In the genomic region with DNA sequence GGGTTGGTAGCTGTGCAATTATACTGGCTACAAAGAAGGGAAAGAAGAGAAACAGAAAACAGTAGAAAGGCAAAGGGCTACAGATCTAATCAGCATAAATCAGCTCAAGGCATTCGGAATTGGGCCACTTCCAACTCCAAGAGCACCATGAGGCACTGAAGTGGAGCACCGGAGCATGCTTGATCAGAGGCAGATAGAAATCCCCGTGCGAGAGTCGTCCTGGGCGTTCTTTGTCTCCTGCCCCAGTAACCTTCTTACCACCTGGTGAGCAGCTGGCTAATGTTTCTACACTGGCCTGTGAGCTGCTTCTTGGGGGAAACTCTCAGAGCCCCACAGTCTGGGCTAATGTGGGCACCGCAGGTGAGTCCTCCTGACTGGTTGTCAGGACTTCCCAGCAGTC, we compare ENCODE assay signal across 16 cellular contexts. TPM values are rescaled to one million over a fixed set of nuclear protein-coding genes. Genes with fewer than 3 reads are reported as not detected.
DNase-seq lines count a peak whose midpoint lies in the region; ATAC-seq, FAIRE-seq and TF ChIP-seq lines count a peak whose summit lies in the region.
"Had no signal": no experiment of that assay in that cellular context is flagged by ENCODE, and none has a peak within 500 bp of the region (broad histone marks: within the 10 kb centered on the region; RNA-seq: fewer than 3 reads in every experiment).

No MANE protein-coding gene starts in this region.

- H3K4me2 ChIP-seq in astrocyte (ENCODE audit: low read length) = peak overlapping the region; percentile 17

- DNase-seq in Calu3 = no peak
- peak; percentile 60 for DNase-seq in astrocyte (ENCODE audit: low read depth)
- no peak for DNase-seq in right lobe of liver
- DNase-seq in activated CD4-positive, alpha-beta T cell treated with anti-CD3 and anti-CD28 coated beads, Interleukin-2, amount 10 ng/mL, durations not matched to agents 7 days and 5 days = no peak
- DNase-seq in medulla oblongata (ENCODE audit: extremely low spot score) = no peak
- DNase-seq in DMS114 treated with DMSO at 0.1 percent for 48 hours (lab: John Stamatoyannopoulos, UW; ENCODE audit: unreplicated experiment) = no peak
- DNase-seq in islet precursor cell = no peak
- DNase-seq: activated CD4-positive, CD25-positive, alpha-beta regulatory T cell; activated T-cell treated with anti-CD3 and anti-CD28 coated beads, Interleukin-2, amount 50 U/mL, for 24 hours; NCI-H146 had no signal

- peak overlapping the region; percentile 72 for H3K27ac Mint-ChIP-seq in Calu3 (ENCODE audit: unreplicated experiment)
- H3K27ac Mint-ChIP-seq in astrocyte (ENCODE audit: unreplicated experiment) = peak overlapping the region; percentile 22
- no peak overlapping the region for H3K27ac Mint-ChIP-seq in activated CD4-positive, alpha-beta T cell treated with anti-CD3 and anti-CD28 coated beads, Interleukin-2, amount 10 ng/mL, durations not matched to agents 7 days and 5 days
- H3K27ac Mint-ChIP-seq: activated T-cell treated with anti-CD3 and anti-CD28 coated beads, Interleukin-2, amount 50 U/mL, for 24 hours; B cell had no signal

- peak overlapping the region; percentile 36 for H3K9ac ChIP-seq in astrocyte (ENCODE audit: low read length)
- no peak overlapping the region for H3K9ac ChIP-seq in skeletal muscle tissue (ENCODE audit: low read depth in 1 of 3, low read length in 3 of 3)

- no TSS peak for BruUV-seq in Calu3 (replicated peaks; lab: Mats Ljungman, UMichigan)

- H3K79me2 ChIP-seq in astrocyte (ENCODE audit: insufficient read depth, low read length) = peaks cover 97% of the 10 kb centered on the region

- no peak overlapping the region for H2AFZ ChIP-seq in astrocyte (ENCODE audit: low read depth, low read length)

- peaks cover 44% of the 10 kb centered on the region for H3K36me3 Mint-ChIP-seq in Calu3 (ENCODE audit: insufficient read depth, unreplicated experiment)
- peaks cover 37% of the 10 kb centered on the region for H3K36me3 Mint-ChIP-seq in astrocyte (ENCODE audit: low read depth, unreplicated experiment)
- H3K36me3 Mint-ChIP-seq in activated CD4-positive, alpha-beta T cell treated with anti-CD3 and anti-CD28 coated beads, Interleukin-2, amount 10 ng/mL, durations not matched to agents 7 days and 5 days (ENCODE audit: low read depth) = peaks cover 77% of the 10 kb centered on the region

- CTCF ChIA-PET in Calu3 (lab: Charles Lee) = interaction anchor here (0.9 kb wide), 1 partner anchor 28 kb away, joined by 3 read pairs; no protein-coding TSS in a partner anchor
- CTCF ChIA-PET in activated CD4-positive, alpha-beta T cell treated with anti-CD3 and anti-CD28 coated beads, Interleukin-2, amount 10 ng/mL, durations not matched to agents 7 days and 5 days (lab: Charles Lee) = interaction anchor here (0.9 to 1.5 kb wide), 6 partner anchors 8 to 58 kb away, joined by 3 to 5 read pairs (median 4); no protein-coding TSS in a partner anchor

- no peaks in the 10 kb centered on the region for H3K27me3 Mint-ChIP-seq in Calu3 (ENCODE audit: unreplicated experiment)
- no peaks in the 10 kb centered on the region for H3K27me3 Mint-ChIP-seq in astrocyte (ENCODE audit: low read depth, unreplicated experiment)
- no peaks in the 10 kb centered on the region for H3K27me3 Mint-ChIP-seq in activated CD4-positive, alpha-beta T cell treated with anti-CD3 and anti-CD28 coated beads, Interleukin-2, amount 10 ng/mL, durations not matched to agents 7 days and 5 days
- H3K27me3 Mint-ChIP-seq: activated T-cell treated with anti-CD3 and anti-CD28 coated beads, Interleukin-2, amount 50 U/mL, for 24 hours; B cell had no signal

- peaks cover 75% of the 10 kb centered on the region for H3K4me1 ChIP-seq in astrocyte (ENCODE audit: insufficient read depth, low read length)
- H3K4me1 ChIP-seq in right lobe of liver = peaks cover 0 to 31% (median 6%) of the 10 kb centered on the region in 4 donors
- H3K4me1 ChIP-seq in skeletal muscle tissue (ENCODE audit: control insufficient read depth in 3 of 3, insufficient read depth in 3 of 3, low read length in 3 of 3) = peaks cover 49 to 70% (median 61%) of the 10 kb centered on the region in 3 donors

- WGBS in right lobe of liver (ENCODE audit: insufficient coverage, low coverage, low lambda C conversion rate, missing lambda C conversion rate) = 73% methylated on average over 3 of the region's 7 CpGs

- intact Hi-C loops in Calu3 (cut with micrococcal nuclease; ENCODE audit: unreplicated experiment) (loop anchor here (5.0 kb wide), 5 partner anchors 43 to 217 kb away; no protein-coding TSS in a partner anchor), right lobe of liver (cut with DNase I) (no loop called here)

- no peak overlapping the region for H3K4me3 Mint-ChIP-seq in Calu3 (ENCODE audit: low read depth, unreplicated experiment)
- no peak overlapping the region for H3K4me3 Mint-ChIP-seq in astrocyte (ENCODE audit: unreplicated experiment)
- H3K4me3 Mint-ChIP-seq in activated CD4-positive, alpha-beta T cell treated with anti-CD3 and anti-CD28 coated beads, Interleukin-2, amount 10 ng/mL, durations not matched to agents 7 days and 5 days = no peak overlapping the region
- H3K4me3 Mint-ChIP-seq: activated T-cell treated with anti-CD3 and anti-CD28 coated beads, Interleukin-2, amount 50 U/mL, for 24 hours; B cell had no signal

- FAIRE-seq in astrocyte (lab: Jason Lieb, UNC) = no peak
- FAIRE-seq: bronchial epithelial cell, keratinocyte, urothelium cell line had no signal

- no peak overlapping the region for H3K4me3 ChIP-seq in astrocyte (ENCODE audit: insufficient read depth, low read depth, low read length)
- no peak overlapping the region for H3K4me3 ChIP-seq in right lobe of liver
- H3K4me3 ChIP-seq in skeletal muscle tissue (ENCODE audit: low read length in 3 of 3) = no peak overlapping the region
- H3K4me3 ChIP-seq: SK-N-MC had no signal

- H3K36me3 ChIP-seq in astrocyte (ENCODE audit: insufficient read depth, low read length) (peaks cover 25% of the 10 kb centered on the region), right lobe of liver (peaks cover 0 to 7% (median 0%) of the 10 kb centered on the region in 4 donors), skeletal muscle tissue (ENCODE audit: control insufficient read depth in 3 of 3, insufficient read depth in 3 of 3, low read length in 3 of 3) (no peaks in the 10 kb centered on the region)

- TF ChIP-seq POLR2A in right lobe of liver (IDR thresholded peaks at IDR 0.05) = no peak

- no peak for TF ChIP-seq CTCF in Calu3 (IDR thresholded peaks at IDR 0.05; ENCODE audit: unreplicated experiment)
- TF ChIP-seq CTCF in astrocyte (IDR thresholded peaks at IDR 0.05; ENCODE audit: insufficient read depth, low read depth, low read length) = no peak
- TF ChIP-seq CTCF in right lobe of liver (IDR thresholded peaks at IDR 0.05) = no peak

- ATAC-seq in right lobe of liver = no peak

- H3K27ac ChIP-seq in astrocyte (ENCODE audit: low read depth, low read length) = peak overlapping the region; percentile 11
- H3K27ac ChIP-seq in right lobe of liver = peak overlapping the region in 2 of 3 donors; percentile 3 to 12
- H3K27ac ChIP-seq in skeletal muscle tissue (ENCODE audit: low read depth, low read length) = peak overlapping the region; percentile 51
- H3K27ac ChIP-seq: SK-N-MC had no signal

- H3K9me3 ChIP-seq in astrocyte (ENCODE audit: insufficient read depth, low read depth, low read length) = no peaks in the 10 kb centered on the region
- H3K9me3 ChIP-seq in right lobe of liver = no peaks in the 10 kb centered on the region
- no peaks in the 10 kb centered on the region for H3K9me3 ChIP-seq in skeletal muscle tissue (ENCODE audit: control insufficient read depth in 3 of 3, low read length in 3 of 3)

- H3K27me3 ChIP-seq in astrocyte (ENCODE audit: insufficient read depth, low read length) = no peaks in the 10 kb centered on the region
- H3K27me3 ChIP-seq in right lobe of liver = no peaks in the 10 kb centered on the region
- no peaks in the 10 kb centered on the region for H3K27me3 ChIP-seq in skeletal muscle tissue (ENCODE audit: control insufficient read depth in 3 of 3, insufficient read depth in 3 of 3, low read length in 3 of 3)

- H3K4me1 Mint-ChIP-seq in Calu3 (ENCODE audit: low read depth, unreplicated experiment) (peaks cover 74% of the 10 kb centered on the region), astrocyte (ENCODE audit: low read depth, unreplicated experiment) (peaks cover 48% of the 10 kb centered on the region)
- H3K4me1 Mint-ChIP-seq in activated CD4-positive, alpha-beta T cell treated with anti-CD3 and anti-CD28 coated beads, Interleukin-2, amount 10 ng/mL, durations not matched to agents 7 days and 5 days = peaks cover 48% of the 10 kb centered on the region

- H3K9me3 Mint-ChIP-seq in Calu3 (ENCODE audit: low read depth, unreplicated experiment) (no peaks in the 10 kb centered on the region), astrocyte (ENCODE audit: unreplicated experiment) (peaks cover 4% of the 10 kb centered on the region)
- no peaks in the 10 kb centered on the region for H3K9me3 Mint-ChIP-seq in activated CD4-positive, alpha-beta T cell treated with anti-CD3 and anti-CD28 coated beads, Interleukin-2, amount 10 ng/mL, durations not matched to agents 7 days and 5 days
- H3K9me3 Mint-ChIP-seq: activated T-cell treated with anti-CD3 and anti-CD28 coated beads, Interleukin-2, amount 50 U/mL, for 24 hours had no signal

- POLR2A ChIA-PET in activated CD4-positive, alpha-beta T cell treated with anti-CD3 and anti-CD28 coated beads, Interleukin-2, amount 10 ng/mL, durations not matched to agents 7 days and 5 days (lab: Charles Lee) = no interaction called here

- peaks cover 45% of the 10 kb centered on the region for H4K20me1 ChIP-seq in astrocyte (ENCODE audit: insufficient read depth, low read length)

RNA-seq across cellular contexts. Expression of a gene that starts 16.7 kb away (rescaled TPM):
- total RNA-seq in Calu3 (2022) = 18.2 and 28.1 TPM in 2 replicates
- 37.3 and 39.6 TPM in 2 replicates for total RNA-seq in astrocyte
- 10 to 100 TPM in 4 of 6 experiments, 1 to 10 TPM in 2; 5.1 to 59.8 (median 26.2) TPM for total RNA-seq in right lobe of liver
- total RNA-seq in skeletal muscle tissue = 21.4 TPM
- 10 to 100 TPM; 42.7 to 47.7 TPM for total RNA-seq in activated CD4-positive, alpha-beta T cell treated with anti-CD3 and anti-CD28 coated beads, Interleukin-2, amount 10 ng/mL, durations not matched to agents 7 days and 5 days
